In genomic region chr10:24824536-24824935, GRCh38 we compare ENCODE assay signal across 20 cellular contexts.
"Had no signal": no experiment of that assay in that cellular context is flagged by ENCODE, and none has a peak within 500 bp of the region (broad histone marks: within the 10 kb centered on the region; RNA-seq: fewer than 3 reads in every experiment).

No MANE protein-coding gene starts in this region.

- FAIRE-seq: small intestine, TTC549 had no signal

- H3K9me3 ChIP-seq: adrenal gland, gastroesophageal sphincter, heart right ventricle, mucosa of descending colon, prostate gland, thoracic aorta, upper lobe of left lung had no signal

- H3K27me3 ChIP-seq: adrenal gland, dorsolateral prefrontal cortex, gastroesophageal sphincter, heart right ventricle, upper lobe of left lung had no signal

- H3K36me3 ChIP-seq: adrenal gland, gastroesophageal sphincter, heart right ventricle, prostate gland, thoracic aorta, upper lobe of left lung had no signal

- ATAC-seq: activated CD8-positive, alpha-beta memory T cell treated with anti-CD3 and anti-CD28 coated beads, Interleukin-2, amount 10 ng/mL, durations not matched to agents 7 days and 5 days; gastroesophageal sphincter; heart right ventricle; left ventricle myocardium superior; mucosa of descending colon; right cardiac atrium had no signal

- H3K4me3 ChIP-seq: adrenal gland, dorsolateral prefrontal cortex, gastroesophageal sphincter, heart right ventricle, mucosa of descending colon, prostate gland, thoracic aorta, upper lobe of left lung had no signal

- H3K4me1 ChIP-seq: gastroesophageal sphincter, prostate gland had no signal

- DNase-seq: activated CD4-positive, alpha-beta memory T cell treated with anti-CD3 and anti-CD28 coated beads, Interleukin-2, amount 10 ng/mL, durations not matched to agents 7 days and 5 days; activated CD4-positive, alpha-beta T cell treated with anti-CD3 and anti-CD28 coated beads for 4 hours; activated CD8-positive, alpha-beta memory T cell treated with anti-CD3 and anti-CD28 coated beads, Interleukin-2, amount 10 ng/mL, durations not matched to agents 7 days and 5 days; activated naive CD4-positive, alpha-beta T cell treated with anti-CD3 and anti-CD28 coated beads, Interleukin-2, amount 10 ng/mL, durations not matched to agents 7 days and 5 days; adrenal gland; dorsolateral prefrontal cortex; erythroblast; heart right ventricle; left ventricle myocardium superior; mesenchymal stem cell; mucosa of descending colon; naive B cell; right cardiac atrium; small intestine; stimulated activated CD4-positive, alpha-beta T cell treated with anti-CD3 and anti-CD28 coated beads, Interleukin-4, amount 100 ng/mL, for 1 hour; upper lobe of left lung had no signal

- H3K27ac ChIP-seq: gastroesophageal sphincter, heart right ventricle, prostate gland, thoracic aorta, upper lobe of left lung had no signal
